ENCODE assay signal across 18 cellular contexts in genomic region chr2:3584608-3585007, GRCh38. TPM values are rescaled to one million over a fixed set of nuclear protein-coding genes. Genes with fewer than 3 reads are reported as not detected.
DNase-seq lines count a peak whose midpoint lies in the region; ATAC-seq and TF ChIP-seq lines count a peak whose summit lies in the region.
"Had no signal": no experiment of that assay in that cellular context is flagged by ENCODE, and none has a peak within 500 bp of the region (broad histone marks: within the 10 kb centered on the region; RNA-seq: fewer than 3 reads in every experiment).

No MANE protein-coding gene starts in this region.

- peaks cover 23 to 33% of the 10 kb centered on the region in 2 donors for H3K36me3 ChIP-seq in duodenal mucosa (ENCODE audit: control insufficient read depth in 1 of 2, insufficient read depth in 2 of 2, low read length in 2 of 2)
- H3K36me3 ChIP-seq in muscle layer of colon (ENCODE audit: insufficient read depth, low read length) = peaks cover 38% of the 10 kb centered on the region
- H3K36me3 ChIP-seq in testis (ENCODE audit: low read depth, missing control alignments) = no peaks in the 10 kb centered on the region

- no peak overlapping the region for H3K4me3 ChIP-seq in duodenal mucosa (ENCODE audit: low read depth in 1 of 2, low read length in 2 of 2)
- H3K4me3 ChIP-seq in muscle layer of colon (ENCODE audit: low read depth in 1 of 2, low read length in 2 of 2) = no peak overlapping the region
- no peak overlapping the region for H3K4me3 ChIP-seq in testis
- H3K4me3 ChIP-seq: body of pancreas had no signal

- peaks cover 13 to 21% of the 10 kb centered on the region in 2 donors for H3K4me1 ChIP-seq in duodenal mucosa (ENCODE audit: control insufficient read depth in 1 of 2, insufficient read depth in 2 of 2, low read length in 2 of 2)
- no peaks in the 10 kb centered on the region for H3K4me1 ChIP-seq in muscle layer of colon (ENCODE audit: insufficient read depth, low read length)
- peaks cover 15% of the 10 kb centered on the region for H3K4me1 ChIP-seq in testis

- no peak for DNase-seq in RWPE1 (ENCODE audit: low spot score)
- DNase-seq in testis = no peak
- no peak for DNase-seq in NCI-H69 (lab: John Stamatoyannopoulos, UW)
- no peak for DNase-seq in NCI-H226
- DNase-seq in stimulated activated CD4-positive, alpha-beta T cell treated with anti-CD3 and anti-CD28 coated beads, Interleukin-15, amount 100 ng/mL, for 24 hours = no peak
- DNase-seq: effector CD4-positive, alpha-beta T cell; mammary epithelial cell; NCI-H2107; NCI-H774; nucleus accumbens; stimulated activated CD4-positive, alpha-beta T cell treated with anti-CD3 and anti-CD28 coated beads, Interleukin-12 subunit alpha, Interleukin-12 subunit beta, amount 100 ng/mL, for 4 hours; substantia nigra had no signal

- H3K27ac ChIP-seq in RWPE1 = peak overlapping the region; percentile 47
- peak overlapping the region; percentile 61 for H3K27ac ChIP-seq in duodenal mucosa (ENCODE audit: low read depth, low read length)
- peak overlapping the region; percentile 32 for H3K27ac ChIP-seq in muscle layer of colon (ENCODE audit: low read depth, low read length)
- H3K27ac ChIP-seq in testis = peak overlapping the region; percentile 26 to 76

- CTCF ChIA-PET in RWPE1 (lab: Yijun Ruan, JAX) = interaction anchor here (0.6 kb wide), 1 partner anchor 26 kb away, joined by 3 read pairs; the partner anchor contains the start of gene RNASEH1

- H3K27me3 ChIP-seq in duodenal mucosa (ENCODE audit: control insufficient read depth in 1 of 2, insufficient read depth in 2 of 2, low read length in 2 of 2) (no peaks in the 10 kb centered on the region), muscle layer of colon (ENCODE audit: control insufficient read depth in 1 of 2, insufficient read depth in 2 of 2, low read length in 2 of 2) (no peaks in the 10 kb centered on the region), testis (no peaks in the 10 kb centered on the region)
- H3K27me3 ChIP-seq: body of pancreas had no signal

- 33 to 50% methylated on average over 2 to 3 of the region's 3 CpGs for WGBS in testis, 2 donors

- TF ChIP-seq POLR2A in testis (IDR thresholded peaks at IDR 0.05) = no peak

- H3K9ac ChIP-seq in duodenal mucosa (ENCODE audit: low read depth in 1 of 2, low read length in 2 of 2) (no peak overlapping the region), muscle layer of colon (ENCODE audit: low read length) (no peak overlapping the region)

- intact Hi-C loops in testis (cut with DNase I; ENCODE audit: low total_unique reads) = no loop called here

- TF ChIP-seq CTCF in RWPE1 (conservative IDR thresholded peaks at IDR 0.05; ENCODE audit: low read depth) (no peak), testis (IDR thresholded peaks at IDR 0.05) (no peak)

- H3K9me3 ChIP-seq in duodenal mucosa (ENCODE audit: control insufficient read depth in 1 of 2, low read length in 2 of 2) = no peaks in the 10 kb centered on the region
- H3K9me3 ChIP-seq in muscle layer of colon (ENCODE audit: low read length) = no peaks in the 10 kb centered on the region
- H3K9me3 ChIP-seq in testis = no peaks in the 10 kb centered on the region
- H3K9me3 ChIP-seq: body of pancreas had no signal

- POLR2A ChIA-PET in RWPE1 (lab: Yijun Ruan, JAX; ENCODE audit: low non-redundant PET) = no interaction called here

- no peak for ATAC-seq in GM19324 (IDR thresholded peaks at IDR 0.05; ENCODE audit: low FRiP score, unreplicated experiment)

RNA-seq across cellular contexts. Expression of gene RPS7, which starts 9.5 kb away (rescaled TPM):
- total RNA-seq in testis = 100 to 1,000 TPM; 728 to 906 TPM
- 989 TPM for polyA plus RNA-seq in testis (ENCODE audit: insufficient read depth, low read depth, low replicate concordance)

RNA-seq across cellular contexts. Expression of gene COLEC11, which starts 10.3 kb away (rescaled TPM):
- total RNA-seq in testis = 10 to 100 TPM; 15.4 to 15.8 TPM
- polyA plus RNA-seq in testis (ENCODE audit: insufficient read depth, low read depth, low replicate concordance) = 12.7 TPM
- total RNA-seq: H4; mammary epithelial cell; T-helper 1 cell treated with Interleukin-12 subunit alpha and Interleukin-12 subunit beta and Interleukin-4 antibody, amounts not matched to agents 30 ng/mL and 1 ng/mL, for 36 hours had no signal
- polyA plus RNA-seq: mammary epithelial cell had no signal

RNA-seq across cellular contexts. Expression of gene RNASEH1, which starts 26.5 kb away (rescaled TPM):
- total RNA-seq in testis = 10 to 100 TPM; 23.5 to 24.6 TPM
- polyA plus RNA-seq in testis (ENCODE audit: insufficient read depth, low read depth, low replicate concordance) = 19.5 TPM
